In genomic region chrX:56813318-56813837, GRCh38 we compare ENCODE assay signal across 8 cellular contexts.
DNase-seq lines count a peak whose midpoint lies in the region; ATAC-seq, FAIRE-seq and TF ChIP-seq lines count a peak whose summit lies in the region.

No MANE protein-coding gene starts in this region.

- no peaks in the 10 kb centered on the region for H4K20me1 ChIP-seq in HepG2 (ENCODE audit: insufficient read depth, low read length)

- no peak overlapping the region for H3K4me2 ChIP-seq in HepG2 (ENCODE audit: low read depth, low read length)

- intact Hi-C loops in right lobe of liver (cut with DNase I) (no loop called here), HepG2 (cut with micrococcal nuclease; ENCODE audit: unreplicated experiment) (no loop called here), dorsolateral prefrontal cortex (cut with DNase I) (loop anchor here in 1 of 2 donors (5.0 kb wide), 1 partner anchor 164 kb away; no protein-coding TSS in a partner anchor)

- H3K9me3 ChIP-seq in right lobe of liver (no peaks in the 10 kb centered on the region), HepG2 (ENCODE audit: low read length) (no peaks in the 10 kb centered on the region)

- peak; percentile 7 to 52 (median 41) for ATAC-seq in right lobe of liver
- ATAC-seq in HepG2 = no peak
- peak; percentile 67 for ATAC-seq in activated CD8-positive, alpha-beta T cell treated with anti-CD3 and anti-CD28 coated beads, Interleukin-2, amount 10 ng/mL, durations not matched to agents 7 days and 5 days

- 37% methylated on average over 7 of the region's 7 CpGs for WGBS in right lobe of liver (ENCODE audit: insufficient coverage, low coverage, low lambda C conversion rate, missing lambda C conversion rate)
- WGBS in HepG2 (ENCODE audit: low lambda C conversion rate) = 76% methylated on average over 5 of the region's 7 CpGs

- no peak overlapping the region for H3K9ac ChIP-seq in HepG2 (ENCODE audit: insufficient read depth, low read depth, low read length)

- no peak overlapping the region for H3K4me3 ChIP-seq in right lobe of liver
- no peak overlapping the region for H3K4me3 ChIP-seq in HepG2 (replicated peaks in 1 of 3; ENCODE audit: insufficient read depth in 1 of 3, low read depth in 2 of 3, low read length in 3 of 3)
- H3K4me3 ChIP-seq in fibroblast of mammary gland (ENCODE audit: control insufficient read depth, low read depth, low read length) = no peak overlapping the region
- H3K4me3 ChIP-seq in dorsolateral prefrontal cortex = peak overlapping the region in 14 of 59 donors; percentile 6 to 41 (median 20)

- CTCF ChIA-PET in HepG2 (lab: Yijun Ruan, JAX; ENCODE audit: low intra/inter-chr PET ratio, low total read pairs) = no interaction called here
- CTCF ChIA-PET in activated CD8-positive, alpha-beta T cell treated with anti-CD3 and anti-CD28 coated beads, Interleukin-2, amount 10 ng/mL, durations not matched to agents 7 days and 5 days (lab: Charles Lee) = interaction anchor here (1.2 kb wide), 1 partner anchor 49 kb away, joined by 4 read pairs; no protein-coding TSS in a partner anchor

- H3K27me3 ChIP-seq in right lobe of liver (no peaks in the 10 kb centered on the region), HepG2 (ENCODE audit: control insufficient read depth in 1 of 2, insufficient read depth in 2 of 2, low read length in 2 of 2) (no peaks in the 10 kb centered on the region), dorsolateral prefrontal cortex (peaks cover 0 to 66% (median 21%) of the 10 kb centered on the region in 45 donors)

- TF ChIP-seq RAD21 in HepG2 (CRISPR knock-in tag; IDR thresholded peaks at IDR 0.05) = no peak

- H3K27ac ChIP-seq in right lobe of liver = no peak overlapping the region
- H3K27ac ChIP-seq in HepG2 (ENCODE audit: extremely low read length, insufficient read depth, low read length) = no peak overlapping the region
- H3K27ac ChIP-seq in dorsolateral prefrontal cortex = peak overlapping the region in 9 of 59 donors; percentile 3 to 64 (median 22)

- H3K27me3 Mint-ChIP-seq in IgD-negative memory B cell = no peaks in the 10 kb centered on the region
- H3K27me3 Mint-ChIP-seq in activated CD8-positive, alpha-beta T cell treated with anti-CD3 and anti-CD28 coated beads, Interleukin-2, amount 10 ng/mL, durations not matched to agents 7 days and 5 days (ENCODE audit: low read depth) = no peaks in the 10 kb centered on the region

- H3K4me1 ChIP-seq in right lobe of liver = no peaks in the 10 kb centered on the region
- no peaks in the 10 kb centered on the region for H3K4me1 ChIP-seq in HepG2 (ENCODE audit: insufficient read depth, low read length)

- no peak for FAIRE-seq in HepG2 (lab: Jason Lieb, UNC)

- POLR2A ChIA-PET in HepG2 (lab: Yijun Ruan, JAX) = no interaction called here
- POLR2A ChIA-PET in activated CD8-positive, alpha-beta T cell treated with anti-CD3 and anti-CD28 coated beads, Interleukin-2, amount 10 ng/mL, durations not matched to agents 7 days and 5 days (lab: Charles Lee) = interaction anchor here (0.5 kb wide), 1 partner anchor 40 kb away, joined by 3 read pairs; no protein-coding TSS in a partner anchor

- TF ChIP-seq EP300 in HepG2 (IDR thresholded peaks at IDR 0.05; ENCODE audit: low read depth in 2 of 2, low read length in 2 of 2) (no peak), HepG2 (CRISPR knock-in tag; IDR thresholded peaks at IDR 0.05; ENCODE audit: borderline replicate concordance) (no peak)

- peak overlapping the region; percentile 75 to 98 (median 83) for H3K27ac Mint-ChIP-seq in IgD-negative memory B cell
- H3K27ac Mint-ChIP-seq in activated CD8-positive, alpha-beta T cell treated with anti-CD3 and anti-CD28 coated beads, Interleukin-2, amount 10 ng/mL, durations not matched to agents 7 days and 5 days = peak overlapping the region; percentile 98

- TF ChIP-seq POLR2A in right lobe of liver (IDR thresholded peaks at IDR 0.05) = no peak
- no peak for TF ChIP-seq POLR2A in HepG2 (IDR thresholded peaks at IDR 0.05; ENCODE audit: insufficient read depth in 1 of 2, low read depth in 2 of 2, low read length in 2 of 2)

- peaks cover 31 to 36% (median 34%) of the 10 kb centered on the region in 3 donors for H3K4me1 Mint-ChIP-seq in IgD-negative memory B cell
- H3K4me1 Mint-ChIP-seq in activated CD8-positive, alpha-beta T cell treated with anti-CD3 and anti-CD28 coated beads, Interleukin-2, amount 10 ng/mL, durations not matched to agents 7 days and 5 days (ENCODE audit: low read depth) = peaks cover 35% of the 10 kb centered on the region

- no peak overlapping the region for H2AFZ ChIP-seq in HepG2 (ENCODE audit: low read length)

- H3K36me3 ChIP-seq in right lobe of liver (no peaks in the 10 kb centered on the region), HepG2 (replicated peaks in 1 of 2; ENCODE audit: control insufficient read depth in 1 of 2, insufficient read depth in 2 of 2, low read length in 2 of 2) (no peaks in the 10 kb centered on the region)

- peak overlapping the region; percentile 66 to 80 (median 78) for H3K4me3 Mint-ChIP-seq in IgD-negative memory B cell
- H3K4me3 Mint-ChIP-seq in activated CD8-positive, alpha-beta T cell treated with anti-CD3 and anti-CD28 coated beads, Interleukin-2, amount 10 ng/mL, durations not matched to agents 7 days and 5 days = peak overlapping the region; percentile 75

- peaks cover 3% of the 10 kb centered on the region for H3K36me3 Mint-ChIP-seq in IgD-negative memory B cell
- peaks cover 14% of the 10 kb centered on the region for H3K36me3 Mint-ChIP-seq in activated CD8-positive, alpha-beta T cell treated with anti-CD3 and anti-CD28 coated beads, Interleukin-2, amount 10 ng/mL, durations not matched to agents 7 days and 5 days (ENCODE audit: low read depth)

- BruUV-seq in HepG2 (replicated peaks; lab: Mats Ljungman, UMichigan) = no TSS peak

- H3K9me3 Mint-ChIP-seq in IgD-negative memory B cell = no peaks in the 10 kb centered on the region
- no peaks in the 10 kb centered on the region for H3K9me3 Mint-ChIP-seq in activated CD8-positive, alpha-beta T cell treated with anti-CD3 and anti-CD28 coated beads, Interleukin-2, amount 10 ng/mL, durations not matched to agents 7 days and 5 days (ENCODE audit: insufficient read depth)

- in situ Hi-C loops in HepG2 (cut with HindIII; ENCODE audit: extremely low pct_ligation_motif_present, low pct_unique_long_range_greater_than_20kb) = loop anchor here (25.0 kb wide), 1 partner anchor 174 kb away; the partner anchor contains the start of gene SPIN3

- TF ChIP-seq CTCF in right lobe of liver (IDR thresholded peaks at IDR 0.05) (no peak), HepG2 (CRISPR knock-in tag; IDR thresholded peaks at IDR 0.05) (no peak), fibroblast of mammary gland (conservative IDR thresholded peaks at IDR 0.05; ENCODE audit: control insufficient read depth, insufficient read depth, low read depth, low read length) (no peak), dorsolateral prefrontal cortex (IDR thresholded peaks at IDR 0.05 in 54 of 56, conservative IDR thresholded peaks at IDR 0.05 in 2 of 56; ENCODE audit: low read depth in 1 of 56, partially characterized antibody in 56 of 56) (no peak), GM10266 (IDR thresholded peaks at IDR 0.05; ENCODE audit: control insufficient read depth, insufficient read depth, low read depth, missing control alignments) (no peak)

- no peak for DNase-seq in right lobe of liver
- no peak for DNase-seq in HepG2 (ENCODE audit: low spot score)
- peak; percentile 59 for DNase-seq in activated CD8-positive, alpha-beta T cell treated with anti-CD3 and anti-CD28 coated beads, Interleukin-2, amount 10 ng/mL, durations not matched to agents 7 days and 5 days
- DNase-seq in fibroblast of mammary gland (ENCODE audit: low read depth) = peak; percentile 67
- peak; percentile 3 for DNase-seq in stimulated activated CD8-positive, alpha-beta memory T cell treated with anti-CD3 and anti-CD28 coated beads, Interleukin-15, amount 100 ng/mL, for 1 hour (ENCODE audit: low read depth)
- no peak for DNase-seq in dorsolateral prefrontal cortex
- no peak for DNase-seq in GM10266 (ENCODE audit: extremely low spot score)

- no peaks in the 10 kb centered on the region for H3K79me2 ChIP-seq in HepG2 (ENCODE audit: insufficient read depth, low read length)

TF ChIP-seq in HepG2, 621 proteins besides CTCF, POLR2A, EP300 and RAD21 (continues in another document):
- TF ChIP-seq ZNF674 (CRISPR knock-in tag; IDR thresholded peaks at IDR 0.05; ENCODE audit: low read depth) = no peak
- TF ChIP-seq BRCA1 (CRISPR knock-in tag; IDR thresholded peaks at IDR 0.05) = no peak
- TF ChIP-seq, protein P1, sequence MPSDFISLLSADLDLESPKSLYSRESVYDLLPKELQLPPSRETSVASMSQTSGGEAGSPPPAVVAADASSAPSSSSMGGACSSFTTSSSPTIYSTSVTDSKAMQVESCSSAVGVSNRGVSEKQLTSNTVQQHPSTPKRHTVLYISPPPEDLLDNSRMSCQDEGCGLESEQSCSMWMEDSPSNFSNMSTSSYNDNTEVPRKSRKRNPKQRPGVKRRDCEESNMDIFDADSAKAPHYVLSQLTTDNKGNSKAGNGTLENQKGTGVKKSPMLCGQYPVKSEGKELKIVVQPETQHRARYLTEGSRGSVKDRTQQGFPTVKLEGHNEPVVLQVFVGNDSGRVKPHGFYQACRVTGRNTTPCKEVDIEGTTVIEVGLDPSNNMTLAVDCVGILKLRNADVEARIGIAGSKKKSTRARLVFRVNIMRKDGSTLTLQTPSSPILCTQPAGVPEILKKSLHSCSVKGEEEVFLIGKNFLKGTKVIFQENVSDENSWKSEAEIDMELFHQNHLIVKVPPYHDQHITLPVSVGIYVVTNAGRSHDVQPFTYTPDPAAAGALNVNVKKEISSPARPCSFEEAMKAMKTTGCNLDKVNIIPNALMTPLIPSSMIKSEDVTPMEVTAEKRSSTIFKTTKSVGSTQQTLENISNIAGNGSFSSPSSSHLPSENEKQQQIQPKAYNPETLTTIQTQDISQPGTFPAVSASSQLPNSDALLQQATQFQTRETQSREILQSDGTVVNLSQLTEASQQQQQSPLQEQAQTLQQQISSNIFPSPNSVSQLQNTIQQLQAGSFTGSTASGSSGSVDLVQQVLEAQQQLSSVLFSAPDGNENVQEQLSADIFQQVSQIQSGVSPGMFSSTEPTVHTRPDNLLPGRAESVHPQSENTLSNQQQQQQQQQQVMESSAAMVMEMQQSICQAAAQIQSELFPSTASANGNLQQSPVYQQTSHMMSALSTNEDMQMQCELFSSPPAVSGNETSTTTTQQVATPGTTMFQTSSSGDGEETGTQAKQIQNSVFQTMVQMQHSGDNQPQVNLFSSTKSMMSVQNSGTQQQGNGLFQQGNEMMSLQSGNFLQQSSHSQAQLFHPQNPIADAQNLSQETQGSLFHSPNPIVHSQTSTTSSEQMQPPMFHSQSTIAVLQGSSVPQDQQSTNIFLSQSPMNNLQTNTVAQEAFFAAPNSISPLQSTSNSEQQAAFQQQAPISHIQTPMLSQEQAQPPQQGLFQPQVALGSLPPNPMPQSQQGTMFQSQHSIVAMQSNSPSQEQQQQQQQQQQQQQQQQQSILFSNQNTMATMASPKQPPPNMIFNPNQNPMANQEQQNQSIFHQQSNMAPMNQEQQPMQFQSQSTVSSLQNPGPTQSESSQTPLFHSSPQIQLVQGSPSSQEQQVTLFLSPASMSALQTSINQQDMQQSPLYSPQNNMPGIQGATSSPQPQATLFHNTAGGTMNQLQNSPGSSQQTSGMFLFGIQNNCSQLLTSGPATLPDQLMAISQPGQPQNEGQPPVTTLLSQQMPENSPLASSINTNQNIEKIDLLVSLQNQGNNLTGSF (CRISPR knock-in tag; IDR thresholded peaks at IDR 0.05) = no peak
- TF ChIP-seq DNMT1 (CRISPR knock-in tag; IDR thresholded peaks at IDR 0.05) = no peak
- no peak for TF ChIP-seq ZNF354B (CRISPR knock-in tag; IDR thresholded peaks at IDR 0.05)

Comparison
In these comparisons a context has a peak if more than half of its experiments do, and no peak if none do; other contexts are left out.
1. DNase-seq: peak in activated CD8-positive, alpha-beta T cell treated with anti-CD3 and anti-CD28 coated beads, Interleukin-2, amount 10 ng/mL, durations not matched to agents 7 days and 5 days (single experiment), fibroblast of mammary gland (single experiment) and stimulated activated CD8-positive, alpha-beta memory T cell treated with anti-CD3 and anti-CD28 coated beads, Interleukin-15, amount 100 ng/mL, for 1 hour (single experiment); none in right lobe of liver (0 of 3), HepG2 (single experiment), dorsolateral prefrontal cortex (0 of 10) and GM10266 (single experiment).